8 cellular contexts compared by ENCODE assay signal in the genomic region with DNA sequence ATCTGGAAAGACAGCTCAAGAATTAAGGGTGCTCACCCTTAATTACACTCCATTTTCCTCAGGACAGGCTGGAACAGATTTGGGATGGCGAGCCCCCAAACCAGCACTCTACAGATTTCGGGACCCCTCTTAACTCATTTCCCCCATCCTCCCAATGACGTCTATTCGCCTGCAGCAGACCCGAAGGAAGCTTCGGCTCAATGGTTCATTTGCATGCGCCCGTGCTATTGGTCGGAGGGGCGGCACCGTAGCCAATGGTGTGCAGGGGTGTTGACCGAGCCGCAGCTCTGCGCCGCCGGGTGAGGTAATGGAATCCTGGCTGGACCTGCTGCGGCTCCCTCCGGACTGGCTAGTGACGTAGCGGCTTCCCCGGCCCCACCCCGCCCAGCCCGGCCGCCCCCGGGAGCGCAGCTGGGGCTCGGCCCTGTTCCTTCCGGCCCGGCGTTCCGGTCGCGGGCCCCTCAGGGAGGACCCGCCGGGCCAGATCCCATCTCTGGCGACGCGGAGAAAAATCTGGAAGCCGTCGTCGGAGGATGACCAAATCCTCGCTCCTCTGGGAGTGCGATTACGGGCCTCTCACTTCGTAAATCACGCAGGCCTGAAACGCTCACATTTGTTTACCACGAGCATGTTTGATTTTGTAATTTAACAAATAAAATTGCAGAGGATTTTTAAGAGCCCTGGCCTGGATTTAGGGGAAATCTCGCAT. TPM values are rescaled to one million over a fixed set of nuclear protein-coding genes. Genes with fewer than 3 reads are reported as not detected.
DNase-seq lines count a peak whose midpoint lies in the region; ATAC-seq and TF ChIP-seq lines count a peak whose summit lies in the region.

No MANE protein-coding gene starts in this region.

- H3K79me2 ChIP-seq in mammary epithelial cell (ENCODE audit: insufficient read depth, low read length), result no peaks in the 10 kb centered on the region

- H3K4me2 ChIP-seq in mammary epithelial cell (ENCODE audit: insufficient read depth, low read depth, low read length), result peak overlapping the region; percentile 87

- CTCF ChIA-PET in AG04449 (lab: Yijun Ruan, JAX) (interaction anchor here (0.8 to 32.6 kb wide), 8 partner anchors 8 to 847 kb away, joined by 3 to 1695 read pairs (median 210); partner anchors contain the start of genes ATG101, NR4A1, SMIM41 and TAMALIN), mammary epithelial cell (lab: Charles Lee; ENCODE audit: low non-redundant PET) (interaction anchor here (0.7 to 1.0 kb wide), 2 partner anchors 10 to 39 kb away, joined by 4 to 6 read pairs; no protein-coding TSS in a partner anchor)

- no peak for TF ChIP-seq CTCF in AG04449 (IDR thresholded peaks at IDR 0.05; ENCODE audit: insufficient read depth, low read length, missing control alignments)
- TF ChIP-seq CTCF in WERI-Rb-1 (IDR thresholded peaks at IDR 0.05; ENCODE audit: low read depth, low read length), result no peak
- TF ChIP-seq CTCF in mammary epithelial cell (conservative IDR thresholded peaks at IDR 0.05 in 1 of 2, IDR thresholded peaks at IDR 0.05 in 1 of 2; ENCODE audit: extremely low read depth in 1 of 2, insufficient read depth in 1 of 2, low read depth in 1 of 2, low read length in 2 of 2), result no peak

- H3K27ac ChIP-seq in WERI-Rb-1 (peak overlapping the region; percentile 66), mammary epithelial cell (ENCODE audit: insufficient read depth, low read depth, low read length) (peak overlapping the region; percentile 64)

- no TSS peak for BruUV-seq in mammary epithelial cell (replicated peaks; lab: Mats Ljungman, UMichigan)

- H3K27me3 ChIP-seq in WERI-Rb-1 (ENCODE audit: insufficient read depth, low read depth, severe bottlenecking), result no peaks in the 10 kb centered on the region
- H3K27me3 ChIP-seq in mammary epithelial cell (ENCODE audit: insufficient read depth, low read length), result no peaks in the 10 kb centered on the region

- intact Hi-C loops in mammary epithelial cell (cut with micrococcal nuclease), result no loop called here

- dilution Hi-C loops in mammary epithelial cell (cut with HindIII; ENCODE audit: low sequenced_read_pairs), result loop anchor here (5.0 kb wide), 2 partner anchors 59 to 189 kb away; no protein-coding TSS in a partner anchor

- DNase-seq in AG04449 (ENCODE audit: low read depth, low spot score) (peak; percentile 87), NCI-H2196 treated with DMSO at 0.1 percent for 48 hours (lab: John Stamatoyannopoulos, UW; ENCODE audit: unreplicated experiment) (peak; percentile 97), WERI-Rb-1 (peak; percentile 97), mammary epithelial cell (peak; percentile 93), immature natural killer cell (peak; percentile 88), smooth muscle cell of the brain vasculature (ENCODE audit: low read depth, low spot score) (peak; percentile 83)

- POLR2A ChIA-PET in AG04449 (lab: Yijun Ruan, JAX), result interaction anchor here (0.7 to 1.5 kb wide), 7 partner anchors 9 to 114 kb away, joined by 3 to 11 read pairs (median 3); partner anchors contain the start of genes ATG101 and NR4A1

- H3K36me3 ChIP-seq in WERI-Rb-1, result no peaks in the 10 kb centered on the region
- H3K36me3 ChIP-seq in mammary epithelial cell (ENCODE audit: insufficient read depth, low read length), result no peaks in the 10 kb centered on the region

- H3K27me3 Mint-ChIP-seq in immature natural killer cell (ENCODE audit: low read depth in 3 of 3), result peaks cover 2 to 21% (median 9%) of the 10 kb centered on the region in 3 donors

- peak overlapping the region; percentile 65 for H3K9ac ChIP-seq in mammary epithelial cell (ENCODE audit: insufficient read depth, low read length)

- peak overlapping the region; percentile 89 to 96 (median 92) for H3K27ac Mint-ChIP-seq in immature natural killer cell

- peaks cover 19 to 25% of the 10 kb centered on the region in 2 donors for H3K4me1 Mint-ChIP-seq in immature natural killer cell

- H3K4me3 ChIP-seq in AG04449 (ENCODE audit: low read depth, low read length) (peak overlapping the region; percentile 53), WERI-Rb-1 (ENCODE audit: low read depth, low read length) (peak overlapping the region; percentile 54), mammary epithelial cell (replicated peaks in 1 of 3; ENCODE audit: insufficient read depth in 1 of 3, low read depth in 2 of 3, low read length in 3 of 3) (peak overlapping the region; percentile 27 to 44 (median 35))

- H3K36me3 Mint-ChIP-seq in immature natural killer cell, result no peaks in the 10 kb centered on the region

- no peaks in the 10 kb centered on the region for H3K9me3 ChIP-seq in WERI-Rb-1 (ENCODE audit: severe bottlenecking)
- H3K9me3 ChIP-seq in mammary epithelial cell (replicated peaks; ENCODE audit: insufficient read depth, low read length), result no peaks in the 10 kb centered on the region

- no peaks in the 10 kb centered on the region for H3K9me3 Mint-ChIP-seq in immature natural killer cell

- 8% methylated on average over 9 of the region's 49 CpGs for WGBS in mammary epithelial cell (ENCODE audit: low coverage, missing lambda C conversion rate)

- peaks cover 22% of the 10 kb centered on the region for H3K4me1 ChIP-seq in mammary epithelial cell (ENCODE audit: insufficient read depth, low read length)

- in situ Hi-C loops in mammary epithelial cell (cut with MboI; ENCODE audit: low sequenced_read_pairs in 2 of 2), result no loop called here

- H4K20me1 ChIP-seq in mammary epithelial cell (ENCODE audit: insufficient read depth, low read length), result no peaks in the 10 kb centered on the region

- peak; percentile 79 for ATAC-seq in GM18873 (IDR thresholded peaks at IDR 0.05; ENCODE audit: low FRiP score, unreplicated experiment)
- peak; percentile 95 for ATAC-seq in HG03135 (IDR thresholded peaks at IDR 0.05; ENCODE audit: unreplicated experiment)

- H2AFZ ChIP-seq in mammary epithelial cell (ENCODE audit: low read depth, low read length), result peak overlapping the region; percentile 81

- peak overlapping the region; percentile 75 to 84 (median 80) for H3K4me3 Mint-ChIP-seq in immature natural killer cell

RNA-seq across cellular contexts. Expression of gene NR4A1, which starts 18.3 kb away (rescaled TPM):
- total RNA-seq in mammary epithelial cell, result 1 to 10 TPM in 1 of 2 donors, under 1 TPM in 1; 0.17 to 2.4 TPM
- polyA plus RNA-seq in mammary epithelial cell, result 0.44 TPM
- polyA minus RNA-seq in mammary epithelial cell, result 1.4 TPM
- polyA plus RNA-seq in immature natural killer cell, result 1 to 10 TPM in 2 of 3 donors, under 1 TPM in 1; 0.83 to 2.1 (median 1.3) TPM

RNA-seq across cellular contexts. Expression of gene TAMALIN, which starts 26.2 kb away (rescaled TPM):
- total RNA-seq in mammary epithelial cell, result under 1 TPM in 1 of 2 donors, not detected in 1; 0.50 TPM
- polyA plus RNA-seq in mammary epithelial cell (0.10 TPM), immature natural killer cell (1 to 10 TPM; 1.1 to 3.1 (median 1.2) TPM)
- not detected for polyA minus RNA-seq in mammary epithelial cell

RNA-seq across cellular contexts. Expression of gene ATG101, which starts 36.8 kb away (rescaled TPM):
- total RNA-seq in mammary epithelial cell, result 10 to 100 TPM; 44.8 to 59.4 TPM
- polyA plus RNA-seq in mammary epithelial cell (90.8 TPM), immature natural killer cell (10 to 100 TPM; 25.8 to 50.8 (median 32.2) TPM)
- 36.4 TPM for polyA minus RNA-seq in mammary epithelial cell

RNA-seq across cellular contexts. Expression of gene SMIM41, which starts 46.6 kb away (rescaled TPM):
- total RNA-seq in mammary epithelial cell, result under 1 TPM in 1 of 2 donors, not detected in 1; 0.17 TPM
- polyA plus RNA-seq in mammary epithelial cell (not detected), immature natural killer cell (not detected)
- polyA minus RNA-seq in mammary epithelial cell, result not detected

Comparison
In these comparisons a context has a peak if more than half of its experiments do, and no peak if none do; other contexts are left out.
1. Peak in every context shown above with its lines: DNase-seq, ATAC-seq, H3K4me3 ChIP-seq and H3K27ac ChIP-seq.